In the genomic region with DNA sequence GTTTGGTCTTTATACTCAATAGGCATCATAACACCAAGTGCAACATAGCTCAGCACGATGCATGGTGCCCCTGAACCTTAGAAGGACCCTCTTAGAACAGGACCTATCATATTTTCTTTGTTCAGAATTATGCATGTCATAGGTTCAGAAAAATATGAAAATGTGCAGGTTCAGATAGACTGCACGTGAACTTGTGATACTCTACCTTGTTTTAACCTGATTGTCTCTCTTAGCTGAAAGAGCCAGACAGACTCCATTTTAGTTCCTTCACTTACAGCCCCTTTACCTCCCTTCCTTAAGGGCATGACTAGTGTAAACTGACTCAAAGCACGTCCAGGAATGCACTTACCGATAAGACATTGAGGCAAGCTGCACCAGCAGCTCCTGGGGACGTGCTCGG, we compare ENCODE assay signal across 1 cellular context.
A peak's percentile ranks its signal among the peaks of the same experiment; 100 is the strongest.
TF ChIP-seq lines count a peak whose summit lies in the region.

No MANE protein-coding gene starts in this region.

TF ChIP-seq in HCT116, 20 proteins besides CTCF, POLR2A, EP300 and RAD21:
- TF ChIP-seq ZNF274 (IDR thresholded peaks at IDR 0.05; ENCODE audit: low read depth, low read length), result no peak
- TF ChIP-seq, protein P1, sequence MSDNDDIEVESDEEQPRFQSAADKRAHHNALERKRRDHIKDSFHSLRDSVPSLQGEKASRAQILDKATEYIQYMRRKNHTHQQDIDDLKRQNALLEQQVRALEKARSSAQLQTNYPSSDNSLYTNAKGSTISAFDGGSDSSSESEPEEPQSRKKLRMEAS (IDR thresholded peaks at IDR 0.05), result 0 out of 2 replicates have a peak, but pooled peaks have one; percentile 4
